In genomic region chr17:27281438-27281837, GRCh38 we compare ENCODE assay signal across 14 cellular contexts. TPM values are rescaled to one million over a fixed set of nuclear protein-coding genes. Genes with fewer than 3 reads are reported as not detected.
A peak's percentile ranks its signal among the peaks of the same experiment; 100 is the strongest.
DNase-seq lines count a peak whose midpoint lies in the region; ATAC-seq, FAIRE-seq and TF ChIP-seq lines count a peak whose summit lies in the region.
"Had no signal": no experiment of that assay in that cellular context is flagged by ENCODE, and none has a peak within 500 bp of the region (broad histone marks: within the 10 kb centered on the region; RNA-seq: fewer than 3 reads in every experiment).

No MANE protein-coding gene starts in this region.

- TF ChIP-seq EP300 in GM12878 (IDR thresholded peaks at IDR 0.05; ENCODE audit: borderline replicate concordance in 1 of 2, control insufficient read depth in 1 of 2, low read depth in 2 of 2, low read length in 2 of 2) = no peak

- in situ Hi-C loops in GM12878 (cut with MboI) = loop anchor here (25.0 kb wide), 1 partner anchor 781 kb away; no protein-coding TSS in a partner anchor

- SMC1A ChIA-PET in GM12878 (lab: Charles Lee; ENCODE audit: uncharacterized antibody, unreplicated experiment) = interaction anchor here (0.6 to 1.8 kb wide), 8 partner anchors 11 to 370 kb away, joined by 3 to 16 read pairs (median 4); partner anchors contain the start of gene WSB1

- TF ChIP-seq CTCF in GM12878 (IDR thresholded peaks at IDR 0.05 in 2 of 3, conservative IDR thresholded peaks at IDR 0.05 in 1 of 3; ENCODE audit: control insufficient read depth in 2 of 3, extremely low read depth in 1 of 3, insufficient read depth in 1 of 3, low read depth in 3 of 3, low read length in 3 of 3) (no peak), mesothelial cell of epicardium (IDR thresholded peaks at IDR 0.05; ENCODE audit: unreplicated experiment) (no peak), PC-3 (conservative IDR thresholded peaks at IDR 0.05; ENCODE audit: low read depth, low read length) (no peak)

- H3K4me2 ChIP-seq in GM12878 (ENCODE audit: control insufficient read depth, insufficient read depth) (peak overlapping the region; percentile 77), PC-3 (ENCODE audit: low read length) (no peak overlapping the region)

- POLR2A ChIA-PET in GM12878 (lab: Charles Lee) = interaction anchor here (1.1 to 3.4 kb wide), 3 partner anchors 12 to 51 kb away, joined by 3 to 26 read pairs (median 7); partner anchors contain the start of gene WSB1
- POLR2A ChIA-PET in PC-3 (lab: Charles Lee; ENCODE audit: unreplicated experiment) = no interaction called here

- peak overlapping the region; percentile 62 for H3K27ac ChIP-seq in GM12878 (ENCODE audit: control insufficient read depth, insufficient read depth)
- no peak overlapping the region for H3K27ac ChIP-seq in PC-3 (ENCODE audit: low read length)
- H3K27ac ChIP-seq: 22Rv1 had no signal

- TF ChIP-seq RAD21 in GM12878 (IDR thresholded peaks at IDR 0.05; ENCODE audit: insufficient read depth, low read depth, low read length) = no peak

- H3K27me3 Mint-ChIP-seq in mesothelial cell of epicardium (ENCODE audit: low read depth) = no peaks in the 10 kb centered on the region

- intact Hi-C loops in GM12878 (cut with micrococcal nuclease; ENCODE audit: unreplicated experiment) (no loop called here), PC-3 (cut with micrococcal nuclease) (no loop called here)

- no peaks in the 10 kb centered on the region for H3K9me2 ChIP-seq in PC-3 (replicated peaks; ENCODE audit: low read length)

- H3K36me3 ChIP-seq in GM12878 (ENCODE audit: control insufficient read depth in 2 of 2, insufficient read depth in 2 of 2, low read length in 1 of 2) (no peaks in the 10 kb centered on the region), PC-3 (ENCODE audit: low read depth, low read length) (no peaks in the 10 kb centered on the region)

- RAD21 ChIA-PET in GM12878 (lab: Charles Lee; ENCODE audit: unreplicated experiment) = interaction anchor here (0.8 to 3.0 kb wide), 11 partner anchors 13 to 65 kb away, joined by 3 to 26 read pairs (median 5); partner anchors contain the start of gene WSB1

- FAIRE-seq in GM12878 (lab: Jason Lieb, UNC) = no peak

- no peaks in the 10 kb centered on the region for H3K36me3 Mint-ChIP-seq in mesothelial cell of epicardium

- H3K4me1 Mint-ChIP-seq in mesothelial cell of epicardium = peaks cover 6% of the 10 kb centered on the region

- BruUV-seq in GM12878 (replicated peaks; lab: Mats Ljungman, UMichigan) (no TSS peak), PC-3 (replicated peaks; lab: Mats Ljungman, UMichigan) (no TSS peak)

- DNase-seq in NCI-H82 (lab: John Stamatoyannopoulos, UW) (peak; percentile 38), NCI-H82 treated with DMSO at 0.1 percent for 48 hours (lab: John Stamatoyannopoulos, UW; ENCODE audit: unreplicated experiment) (no peak), GM12878 (ENCODE audit: low read depth, low spot score) (no peak), mesothelial cell of epicardium (ENCODE audit: low spot score in 2 of 2, unreplicated experiment in 2 of 2) (no peak), NCI-H2227 (lab: John Stamatoyannopoulos, UW; ENCODE audit: unreplicated experiment) (no peak), kidney glomerular epithelial cell (lab: John Stamatoyannopoulos, UW) (no peak), PC-3 (no peak)
- DNase-seq in activated naive CD4-positive, alpha-beta T cell (lab: John Stamatoyannopoulos, UW) = no peak
- DNase-seq: Caco-2, H9, NCI-H1417 treated with DMSO at 0.1 percent for 48 hours, NCI-H2081, NCI-H524 had no signal

- H3K4me3 Mint-ChIP-seq in mesothelial cell of epicardium = no peak overlapping the region
- H3K4me3 Mint-ChIP-seq: H9 had no signal

- H3K4me1 ChIP-seq in GM12878 (ENCODE audit: control insufficient read depth, insufficient read depth, low read length) (peaks cover 14% of the 10 kb centered on the region), PC-3 (ENCODE audit: insufficient read depth, low read length) (no peaks in the 10 kb centered on the region)

- H2AFZ ChIP-seq in GM12878 (ENCODE audit: control insufficient read depth, low read depth, low read length) = peak overlapping the region; percentile 41
- H2AFZ ChIP-seq in PC-3 (ENCODE audit: low read length) = no peak overlapping the region

- 2% methylated on average over 3 of the region's 3 CpGs for WGBS in GM12878 (ENCODE audit: insufficient coverage, insufficient replicate concordance, low lambda C conversion rate, missing lambda C conversion rate)

- peak overlapping the region; percentile 1 for H3K27ac Mint-ChIP-seq in mesothelial cell of epicardium
- H3K27ac Mint-ChIP-seq: H9 had no signal

- H3K9ac ChIP-seq in GM12878 (ENCODE audit: control insufficient read depth, insufficient read depth, low read length) (0 out of 2 replicates have a peak overlapping the region, but pooled peaks have one; percentile 7), PC-3 (ENCODE audit: low read length) (no peak overlapping the region)

- no peaks in the 10 kb centered on the region for H4K20me1 ChIP-seq in GM12878 (ENCODE audit: control insufficient read depth, insufficient read depth)
- H4K20me1 ChIP-seq in PC-3 (ENCODE audit: low read length) = no peaks in the 10 kb centered on the region

- CTCF ChIA-PET in GM12878 (lab: Yijun Ruan, JAX) = interaction anchor here (0.9 to 1.7 kb wide), 7 partner anchors 9 to 74 kb away, joined by 3 to 11 read pairs (median 5); partner anchors contain the start of gene WSB1
- CTCF ChIA-PET in PC-3 (lab: Charles Lee) = no interaction called here

- H3K9me3 ChIP-seq in GM12878 (replicated peaks; ENCODE audit: control insufficient read depth, insufficient read depth, low read length) (no peaks in the 10 kb centered on the region), PC-3 (ENCODE audit: low read length) (no peaks in the 10 kb centered on the region)
- H3K9me3 ChIP-seq: Caco-2 had no signal

- no peak for ATAC-seq in GM12878
- ATAC-seq in PC-3 = no peak

- no peaks in the 10 kb centered on the region for H3F3A ChIP-seq in PC-3 (ENCODE audit: low read length, unreplicated experiment)

- H3K4me3 ChIP-seq in GM12878 (no peak overlapping the region), PC-3 (ENCODE audit: low read length) (no peak overlapping the region)

- TF ChIP-seq POLR2A in GM12878 (IDR thresholded peaks at IDR 0.05; ENCODE audit: low read depth, low read length) = no peak

- H3K9me3 Mint-ChIP-seq in mesothelial cell of epicardium = no peaks in the 10 kb centered on the region
- H3K9me3 Mint-ChIP-seq: H9 had no signal

- H3K79me2 ChIP-seq in GM12878 (ENCODE audit: control insufficient read depth, insufficient read depth, low read length) (no peaks in the 10 kb centered on the region), PC-3 (ENCODE audit: low read length) (no peaks in the 10 kb centered on the region)

- no peaks in the 10 kb centered on the region for H3K27me3 ChIP-seq in GM12878 (replicated peaks in 1 of 2; ENCODE audit: control insufficient read depth in 2 of 2, insufficient read depth in 2 of 2, low read length in 1 of 2)
- no peaks in the 10 kb centered on the region for H3K27me3 ChIP-seq in PC-3 (ENCODE audit: low read length)

TF ChIP-seq in GM12878, 131 proteins besides CTCF, POLR2A, EP300 and RAD21:
- no peak for TF ChIP-seq ZBED1 (IDR thresholded peaks at IDR 0.05; ENCODE audit: borderline replicate concordance)
- no peak for TF ChIP-seq NBN (IDR thresholded peaks at IDR 0.05)
- peak; percentile 50; the same call in 1 of the 2 replicates for TF ChIP-seq RAD51 (IDR thresholded peaks at IDR 0.05)
TF ChIP-seq in GM12878: peak in this region for 1.

RNA-seq across cellular contexts. Expression of gene WSB1, which starts 12.5 kb away (rescaled TPM):
- total RNA-seq in GM12878 (2013; cell fraction: nucleolus; rRNA removed) = 1,230 and 1,283 TPM in 2 replicates
- total RNA-seq in GM12878 (2014; rRNA removed) (84.1 and 102 TPM in 2 replicates), GM12878 (2014; rRNA removed; fragmentation: Illumina TruSeq; extraction: Trizol) (91.5 and 94.3 TPM in 2 replicates), GM12878 (2021) (91.0 and 108 TPM in 2 replicates), mesothelial cell of epicardium (768 to 806 TPM (median 799 TPM) in 3 replicates), PC-3 (2014; rRNA removed) (32.0 and 35.1 TPM in 2 replicates)
- 111 TPM for polyA plus RNA-seq in GM12878 (2011; ENCODE audit: low read depth)
- polyA plus RNA-seq in GM12878 (2011; rRNA removed) (458 and 632 TPM in 2 replicates), GM12878 (2014; fragmentation: Illumina TruSeq; extraction: Trizol) (108 and 151 TPM in 2 replicates), GM12878 (2014; fragmentation: Nextera tagmentation; extraction: Ambion mirVana) (10 to 100 TPM; 26.6 to 49.8 TPM), GM12878 (2014; rRNA removed) (121 and 162 TPM in 2 replicates), GM12878 (2016; fragmentation: Nextera tagmentation; extraction: Ambion mirVana) (100 to 1,000 TPM; 101 TPM)
- polyA plus RNA-seq in GM12878 (2011; cell fraction: cytosol; rRNA removed) = 374 and 577 TPM in 2 replicates
- polyA plus RNA-seq in GM12878 (2011; cell fraction: nucleus; rRNA removed) = 1,022 and 1,033 TPM in 2 replicates
- polyA plus RNA-seq in GM12878 (2012) = 116 and 173 TPM in 2 replicates
- 122 and 137 TPM in 2 replicates for polyA minus RNA-seq in GM12878 (2011; rRNA and poly(A)+ RNA removed)
- 68.0 and 68.3 TPM in 2 replicates for polyA minus RNA-seq in GM12878 (2011; cell fraction: cytosol; rRNA and poly(A)+ RNA removed)
- 108 and 118 TPM in 2 replicates for polyA minus RNA-seq in GM12878 (2011; cell fraction: nucleus; rRNA and poly(A)+ RNA removed)
